In the genomic region with DNA sequence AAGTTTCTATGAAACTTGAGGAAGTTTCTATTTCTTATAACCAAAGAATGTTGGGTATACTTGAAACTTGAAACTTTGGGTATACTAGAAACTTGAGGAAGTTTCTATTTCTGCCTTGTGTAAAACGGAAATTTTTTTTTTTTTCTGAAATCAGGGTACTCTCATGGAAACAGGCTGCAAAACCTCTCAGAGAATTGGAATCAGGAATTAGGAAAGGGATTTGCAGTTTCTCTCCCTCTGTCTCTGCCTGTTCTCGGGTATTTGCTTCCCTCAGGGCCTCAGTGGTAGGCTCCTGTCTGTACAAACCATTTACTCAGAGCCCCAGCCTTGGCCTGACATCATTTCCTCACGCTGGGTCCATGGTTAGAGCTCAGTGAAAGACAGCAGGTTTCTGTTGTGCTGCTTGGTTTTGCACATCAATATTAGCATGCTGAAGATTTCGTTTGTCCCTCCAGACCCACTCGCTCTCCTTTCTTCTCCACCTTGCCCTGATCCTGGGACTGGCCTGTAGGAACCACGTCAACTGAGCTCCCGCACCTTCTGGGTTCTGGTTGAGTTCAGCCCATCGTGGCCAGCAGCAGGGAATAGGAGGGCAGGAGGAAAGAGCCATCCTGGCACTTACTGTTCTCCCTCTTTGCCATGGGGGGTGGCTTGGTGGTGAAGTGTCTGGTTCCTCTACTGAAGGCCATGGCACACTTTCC, we compare ENCODE assay signal across 8 cellular contexts.
DNase-seq lines count a peak whose midpoint lies in the region; ATAC-seq lines count a peak whose summit lies in the region.

No MANE protein-coding gene starts in this region.

- ATAC-seq in GM18868 (IDR thresholded peaks at IDR 0.05; ENCODE audit: unreplicated experiment) (peak; percentile 66), HG02885 (IDR thresholded peaks at IDR 0.05; ENCODE audit: poor library complexity, unreplicated experiment) (peak; percentile 94), naive B cell (ENCODE audit: low read depth in 2 of 2) (peak; percentile 68 to 73), HG02970 (IDR thresholded peaks at IDR 0.05; ENCODE audit: low FRiP score, unreplicated experiment) (no peak), left lobe of liver (no peak)

- H3K4me3 Mint-ChIP-seq in naive B cell, result peak overlapping the region; percentile 24 to 88 (median 75)

- H3K27ac ChIP-seq in caudate nucleus (ENCODE audit: low read depth, low read length), result peak overlapping the region; percentile 63

- peaks cover 0 to 4% (median 0%) of the 10 kb centered on the region in 7 donors for H3K9me3 Mint-ChIP-seq in naive B cell

- peaks cover 59 to 74% (median 62%) of the 10 kb centered on the region in 3 donors for H3K4me1 Mint-ChIP-seq in naive B cell

- no peaks in the 10 kb centered on the region for H3K36me3 Mint-ChIP-seq in naive B cell

- no peaks in the 10 kb centered on the region for H3K27me3 Mint-ChIP-seq in naive B cell

- H3K27ac Mint-ChIP-seq in naive B cell, result peak overlapping the region; percentile 69 to 96 (median 90)

- DNase-seq in SIG-M5 treated with dmso at 0.1 percent for 504 hours (lab: John Stamatoyannopoulos, UW; ENCODE audit: unreplicated experiment), result peak; percentile 72
- DNase-seq in caudate nucleus (lab: John Stamatoyannopoulos, UW), result no peak
- DNase-seq in naive B cell, result peak; percentile 43
- no peak for DNase-seq in NCI-H1694 treated with DMSO at 0.1 percent for 48 hours (lab: John Stamatoyannopoulos, UW)
- DNase-seq in left lobe of liver (ENCODE audit: low spot score), result no peak

Comparison
In these comparisons a context has a peak if more than half of its experiments do, and no peak if none do; other contexts are left out.
1. ATAC-seq: peak in GM18868 (single experiment), HG02885 (single experiment) and naive B cell (2 of 2); none in HG02970 (single experiment) and left lobe of liver (single experiment).
2. DNase-seq: peak in SIG-M5 treated with dmso at 0.1 percent for 504 hours (single experiment) and naive B cell (single experiment); none in caudate nucleus (0 of 61), NCI-H1694 treated with DMSO at 0.1 percent for 48 hours (single experiment) and left lobe of liver (single experiment).